11 cellular contexts compared by ENCODE assay signal in genomic region chr17:67559381-67559966, GRCh38.
DNase-seq lines count a peak whose midpoint lies in the region; ATAC-seq, FAIRE-seq and TF ChIP-seq lines count a peak whose summit lies in the region.
"Had no signal": no experiment of that assay in that cellular context is flagged by ENCODE, and none has a peak within 500 bp of the region (broad histone marks: within the 10 kb centered on the region; RNA-seq: fewer than 3 reads in every experiment).

No MANE protein-coding gene starts in this region.

- H3K36me3 Mint-ChIP-seq in mesothelial cell of epicardium, result peaks cover 4% of the 10 kb centered on the region

- H3K36me3 ChIP-seq in heart right ventricle (peaks cover 0 to 6% (median 0%) of the 10 kb centered on the region in 9 donors), endothelial cell of umbilical vein (ENCODE audit: control insufficient read depth in 2 of 2, extremely low read depth in 1 of 2, insufficient read depth in 2 of 2, low read length in 2 of 2) (no peaks in the 10 kb centered on the region), upper lobe of right lung (no peaks in the 10 kb centered on the region)
- H3K36me3 ChIP-seq: thoracic aorta had no signal

- no peak for TF ChIP-seq POLR2A in endothelial cell of umbilical vein (IDR thresholded peaks at IDR 0.05; ENCODE audit: low read depth, low read length)

- no peak overlapping the region for H3K27ac Mint-ChIP-seq in mesothelial cell of epicardium

- no peaks in the 10 kb centered on the region for H3K9me1 ChIP-seq in endothelial cell of umbilical vein (replicated peaks; ENCODE audit: control insufficient read depth, extremely low read depth, insufficient read depth, low read length)

- H3K4me2 ChIP-seq in endothelial cell of umbilical vein (ENCODE audit: insufficient read depth, low read length), result no peak overlapping the region

- dilution Hi-C loops in endothelial cell of umbilical vein (cut with MboI; ENCODE audit: extremely low pct_ligation_motif_present, low sequenced_read_pairs), result no loop called here

- peaks cover 4% of the 10 kb centered on the region for H3K9me3 Mint-ChIP-seq in mesothelial cell of epicardium

- H4K20me1 ChIP-seq in endothelial cell of umbilical vein (replicated peaks; ENCODE audit: control insufficient read depth, extremely low read depth, insufficient read depth, low read length), result no peaks in the 10 kb centered on the region

- no TSS peak for BruUV-seq in endothelial cell of umbilical vein (replicated peaks; lab: Mats Ljungman, UMichigan)

- no peak overlapping the region for H3K9ac ChIP-seq in endothelial cell of umbilical vein (replicated peaks; ENCODE audit: extremely low read depth, insufficient read depth, low read length)

- H3K27me3 ChIP-seq in heart right ventricle, result no peaks in the 10 kb centered on the region
- no peaks in the 10 kb centered on the region for H3K27me3 ChIP-seq in right cardiac atrium (ENCODE audit: control insufficient read depth, insufficient read depth)
- H3K27me3 ChIP-seq in endothelial cell of umbilical vein (ENCODE audit: control insufficient read depth in 2 of 2, insufficient read depth in 2 of 2, low read length in 2 of 2), result no peaks in the 10 kb centered on the region
- no peaks in the 10 kb centered on the region for H3K27me3 ChIP-seq in upper lobe of right lung

- no peak for FAIRE-seq in endothelial cell of umbilical vein (lab: Jason Lieb, UNC)

- DNase-seq in heart right ventricle (no peak), right cardiac atrium (no peak), NCI-H69 (lab: John Stamatoyannopoulos, UW) (peak; percentile 47), endothelial cell of umbilical vein (ENCODE audit: low read depth, low spot score) (no peak), upper lobe of right lung (no peak), mesothelial cell of epicardium (ENCODE audit: low spot score in 2 of 2, unreplicated experiment in 2 of 2) (no peak), NCI-H187 treated with DMSO at 0.1 percent for 48 hours (lab: John Stamatoyannopoulos, UW) (no peak)
- DNase-seq: aorta had no signal

- no peaks in the 10 kb centered on the region for H3K27me3 Mint-ChIP-seq in mesothelial cell of epicardium (ENCODE audit: low read depth)

- H3K4me3 Mint-ChIP-seq in mesothelial cell of epicardium, result no peak overlapping the region

- no peak overlapping the region for H3K4me3 ChIP-seq in heart right ventricle
- H3K4me3 ChIP-seq in right cardiac atrium (ENCODE audit: low read length), result no peak overlapping the region
- H3K4me3 ChIP-seq in endothelial cell of umbilical vein (replicated peaks in 1 of 3; ENCODE audit: insufficient read depth in 1 of 3, low read depth in 1 of 3, low read length in 3 of 3), result no peak overlapping the region
- H3K4me3 ChIP-seq in upper lobe of right lung, result no peak overlapping the region
- H3K4me3 ChIP-seq: thoracic aorta had no signal

- CTCF ChIA-PET in endothelial cell of umbilical vein (lab: Charles Lee), result interaction anchor here (0.7 to 2.1 kb wide), 8 partner anchors 10 to 130 kb away, joined by 3 to 6 read pairs (median 4); no protein-coding TSS in a partner anchor

- H3K4me1 ChIP-seq in heart right ventricle (peaks cover 0 to 13% (median 0%) of the 10 kb centered on the region in 9 donors), right cardiac atrium (ENCODE audit: control insufficient read depth, insufficient read depth, low read length) (peaks cover under 1% of the 10 kb centered on the region), endothelial cell of umbilical vein (ENCODE audit: control insufficient read depth, extremely low read depth, insufficient read depth, low read length) (no peaks in the 10 kb centered on the region), upper lobe of right lung (no peaks in the 10 kb centered on the region)

- no peak for ATAC-seq in heart right ventricle
- ATAC-seq in right cardiac atrium, result no peak
- ATAC-seq in upper lobe of right lung, result peak; percentile 45
- ATAC-seq in GM21528 (IDR thresholded peaks at IDR 0.05; ENCODE audit: low FRiP score, unreplicated experiment), result no peak

- H3K79me2 ChIP-seq in endothelial cell of umbilical vein (ENCODE audit: control insufficient read depth, insufficient read depth, low read length), result no peaks in the 10 kb centered on the region

- peaks cover 0 to 8% (median 0%) of the 10 kb centered on the region in 11 donors for H3K9me3 ChIP-seq in heart right ventricle
- H3K9me3 ChIP-seq in right cardiac atrium (ENCODE audit: control insufficient read depth, low read length), result no peaks in the 10 kb centered on the region
- no peaks in the 10 kb centered on the region for H3K9me3 ChIP-seq in endothelial cell of umbilical vein (replicated peaks; ENCODE audit: control insufficient read depth, insufficient read depth, low read length)
- no peaks in the 10 kb centered on the region for H3K9me3 ChIP-seq in upper lobe of right lung
- H3K9me3 ChIP-seq: thoracic aorta had no signal

- peaks cover 19% of the 10 kb centered on the region for H3K4me1 Mint-ChIP-seq in mesothelial cell of epicardium

- POLR2A ChIA-PET in endothelial cell of umbilical vein (lab: Charles Lee), result no interaction called here

- intact Hi-C loops in heart right ventricle (cut with DNase I) (loop anchor here in 1 of 10 donors (10.0 kb wide), 1 partner anchor 185 kb away; the partner anchor contains the start of gene PITPNC1), right cardiac atrium (cut with DNase I) (no loop called here), endothelial cell of umbilical vein (cut with micrococcal nuclease) (loop anchor here (5.0 kb wide), 1 partner anchor 128 kb away; no protein-coding TSS in a partner anchor), upper lobe of right lung (cut with DNase I) (no loop called here)

- 83 to 89% methylated on average over 10 of the region's 10 CpGs for WGBS in heart right ventricle, 2 donors
- 86% methylated on average over 10 of the region's 10 CpGs for WGBS in right cardiac atrium

- no peak overlapping the region for H2AFZ ChIP-seq in endothelial cell of umbilical vein (ENCODE audit: low read depth, low read length)

- TF ChIP-seq CTCF in heart right ventricle (IDR thresholded peaks at IDR 0.05) (peak in 5 of 9 donors; percentile 13 to 41 (median 24)), endothelial cell of umbilical vein (IDR thresholded peaks at IDR 0.05; ENCODE audit: extremely low read depth in 1 of 2, insufficient read depth in 1 of 2, low read depth in 1 of 2, low read length in 2 of 2) (peak; percentile 10 to 13), upper lobe of right lung (IDR thresholded peaks at IDR 0.05) (peak; percentile 47), mesothelial cell of epicardium (IDR thresholded peaks at IDR 0.05; ENCODE audit: unreplicated experiment) (no peak)

- H3K27ac ChIP-seq in heart right ventricle, result no peak overlapping the region
- no peak overlapping the region for H3K27ac ChIP-seq in right cardiac atrium (ENCODE audit: low read length)
- H3K27ac ChIP-seq in endothelial cell of umbilical vein (ENCODE audit: insufficient read depth, low read depth, low read length), result no peak overlapping the region
- H3K27ac ChIP-seq in upper lobe of right lung, result no peak overlapping the region
- H3K27ac ChIP-seq: thoracic aorta, VCaP had no signal

TF ChIP-seq in endothelial cell of umbilical vein, 7 proteins besides CTCF, POLR2A, EP300 and RAD21:
- TF ChIP-seq GATA2 (IDR thresholded peaks at IDR 0.05; ENCODE audit: insufficient read depth, insufficient read length, low read depth, low read length) (no peak), FOS (IDR thresholded peaks at IDR 0.05; ENCODE audit: borderline replicate concordance, insufficient read depth, low read length) (no peak), MAX (IDR thresholded peaks at IDR 0.05; ENCODE audit: insufficient read depth, insufficient read length) (no peak), JUN (IDR thresholded peaks at IDR 0.05; ENCODE audit: borderline replicate concordance, insufficient read depth, insufficient read length, low read depth) (no peak), POLR2AphosphoS5 (IDR thresholded peaks at IDR 0.05; ENCODE audit: insufficient read depth, low read depth, low read length) (no peak), EZH2 (IDR thresholded peaks at IDR 0.05; ENCODE audit: borderline replicate concordance, low read depth, low read length, severe bottlenecking) (no peak), MYC (IDR thresholded peaks at IDR 0.05; ENCODE audit: low read depth, low read length) (no peak)
